Comparison of ENCODE assay signal across 37 cellular contexts in genomic region chr1:237103021-237103420, GRCh38.
"Had no signal": no experiment of that assay in that cellular context is flagged by ENCODE, and none has a peak within 500 bp of the region (broad histone marks: within the 10 kb centered on the region; RNA-seq: fewer than 3 reads in every experiment).

No MANE protein-coding gene starts in this region.

- ATAC-seq: activated CD8-positive, alpha-beta T cell treated with anti-CD3 and anti-CD28 coated beads for 36 hours; activated naive CD4-positive, alpha-beta T cell treated with anti-CD3 and anti-CD28 coated beads, Interleukin-2, amount 50 U/mL, for 72 hours; activated T-cell treated with anti-CD3 and anti-CD28 coated beads, Interleukin-2, amount 50 U/mL, for 4 hours; activated T-cell treated with anti-CD3 and anti-CD28 coated beads, Interleukin-2, amount 50 U/mL, for 72 hours; activated T-helper 17 cell treated with anti-CD3 and anti-CD28 coated beads, Interleukin-2, amount 50 U/mL, for 72 hours; body of pancreas had no signal

- H3K36me3 ChIP-seq: adrenal gland, brain microvascular endothelial cell, breast epithelium had no signal

- DNase-seq: activated B cell treated with CpG ODN at 0.5 μM for 24 hours; activated CD4-positive, alpha-beta memory T cell treated with anti-CD3 and anti-CD28 coated beads for 36 hours; activated CD4-positive, alpha-beta T cell treated with anti-CD3 and anti-CD28 coated beads for 4 hours; activated CD4-positive, alpha-beta T cell treated with anti-CD3 and anti-CD28 coated beads, Interleukin-2, amount 10 ng/mL, durations not matched to agents 24 days and 14 days; activated CD4-positive, alpha-beta T cell treated with anti-CD3 and anti-CD28 coated beads, Interleukin-2, amount 50 U/mL, for 1 hour; activated CD4-positive, alpha-beta T cell treated with anti-CD3 and anti-CD28 coated beads, Interleukin-2, amount 50 U/mL, for 4 hours; activated CD4-positive, CD25-positive, alpha-beta regulatory T cell treated with anti-CD3 and anti-CD28 coated beads, Interleukin-2, amount 50 U/mL, for 72 hours; activated CD8-positive, alpha-beta memory T cell treated with anti-CD3 and anti-CD28 coated beads, Interleukin-2, amount 50 U/mL, for 4 hours; activated CD8-positive, alpha-beta T cell treated with anti-CD3 and anti-CD28 coated beads for 36 hours; activated effector memory CD4-positive, alpha-beta T cell treated with anti-CD3 and anti-CD28 coated beads, Interleukin-2, amount 50 U/mL, for 16 hours; activated gamma-delta T cell treated with Interleukin-2 at 50 U/mL for 16 hours; activated naive CD4-positive, alpha-beta T cell; activated naive CD4-positive, alpha-beta T cell treated with anti-CD3 and anti-CD28 coated beads for 36 hours; activated naive CD4-positive, alpha-beta T cell treated with anti-CD3 and anti-CD28 coated beads, Interleukin-2, amount 50 U/mL, for 16 hours; activated naive CD8-positive, alpha-beta T cell treated with anti-CD3 and anti-CD28 coated beads for 36 hours; activated T-cell treated with anti-CD3 and anti-CD28 coated beads for 4 hours; activated T-cell treated with anti-CD3 and anti-CD28 coated beads, Interleukin-2, amount 50 U/mL, for 1 hour; activated T-cell treated with anti-CD3 and anti-CD28 coated beads, Interleukin-2, amount 50 U/mL, for 4 hours; activated T-cell treated with anti-CD3 and anti-CD28 coated beads, Interleukin-2, amount 50 U/mL, for 72 hours; adrenal gland; amniotic stem cell; aorta; body of pancreas; brain microvascular endothelial cell; central memory CD4-positive, alpha-beta T cell; T-helper 1 cell; T-helper 2 cell; T-helper 9 cell had no signal

- H3K4me1 ChIP-seq: adrenal gland, body of pancreas, breast epithelium had no signal

- FAIRE-seq: astrocyte, TTC549 had no signal

- H3K27me3 Mint-ChIP-seq: activated B cell treated with CpG ODN at 0.5 μM for 24 hours; activated CD4-positive, alpha-beta T cell treated with anti-CD3 and anti-CD28 coated beads, Interleukin-2, amount 10 ng/mL, durations not matched to agents 24 days and 14 days had no signal

- H3K27ac Mint-ChIP-seq: activated B cell treated with CpG ODN at 0.5 μM for 24 hours; activated CD4-positive, alpha-beta memory T cell treated with anti-CD3 and anti-CD28 coated beads for 36 hours; activated CD4-positive, alpha-beta T cell treated with anti-CD3 and anti-CD28 coated beads, Interleukin-2, amount 10 ng/mL, durations not matched to agents 24 days and 14 days; activated CD8-positive, alpha-beta T cell treated with anti-CD3 and anti-CD28 coated beads for 36 hours; activated naive CD4-positive, alpha-beta T cell treated with anti-CD3 and anti-CD28 coated beads for 36 hours; activated naive CD4-positive, alpha-beta T cell treated with anti-CD3 and anti-CD28 coated beads, Interleukin-2, amount 50 U/mL, for 72 hours; activated naive CD8-positive, alpha-beta T cell treated with anti-CD3 and anti-CD28 coated beads for 36 hours; activated T-cell treated with anti-CD3 and anti-CD28 coated beads, Interleukin-2, amount 50 U/mL, for 72 hours; activated T-helper 1 cell treated with anti-CD3 and anti-CD28 coated beads, Interleukin-12 subunit alpha, Interleukin-12 subunit beta, Interleukin-2, Interleukin-4 antibody, amounts not matched to agents 30 ng/mL and 10 ng/mL and 1 ng/mL, durations not matched to agents 14 hours and 24 hours and 36 hours; activated T-helper 17 cell treated with anti-CD3 and anti-CD28 coated beads, Interleukin-2, amount 50 U/mL, for 72 hours; T-helper 1 cell treated with Interleukin-12 subunit alpha and Interleukin-12 subunit beta and Interleukin-4 antibody, amounts not matched to agents 30 μg/mL and 1 μg/mL, for 36 hours; T-helper 2 cell treated with Interferon-gamma antibody and Interleukin-4, amounts not matched to agents 5 μg/mL and 100 μg/mL, for 36 hours had no signal

- H3K27ac ChIP-seq: adrenal gland, body of pancreas, brain microvascular endothelial cell, breast epithelium, VCaP had no signal

- H3K36me3 Mint-ChIP-seq: activated CD4-positive, alpha-beta memory T cell treated with anti-CD3 and anti-CD28 coated beads for 36 hours; activated naive CD4-positive, alpha-beta T cell treated with anti-CD3 and anti-CD28 coated beads, Interleukin-2, amount 50 U/mL, for 72 hours; activated naive CD8-positive, alpha-beta T cell treated with anti-CD3 and anti-CD28 coated beads for 36 hours had no signal

- H3K9me3 Mint-ChIP-seq: activated B cell treated with CpG ODN at 0.5 μM for 24 hours; activated CD4-positive, alpha-beta memory T cell treated with anti-CD3 and anti-CD28 coated beads for 36 hours; activated CD4-positive, alpha-beta T cell treated with anti-CD3 and anti-CD28 coated beads, Interleukin-2, amount 10 ng/mL, durations not matched to agents 24 days and 14 days; activated CD8-positive, alpha-beta T cell treated with anti-CD3 and anti-CD28 coated beads for 36 hours; activated naive CD4-positive, alpha-beta T cell treated with anti-CD3 and anti-CD28 coated beads for 36 hours; activated T-cell treated with anti-CD3 and anti-CD28 coated beads, Interleukin-2, amount 50 U/mL, for 4 hours; activated T-helper 1 cell treated with anti-CD3 and anti-CD28 coated beads, Interleukin-12 subunit alpha, Interleukin-12 subunit beta, Interleukin-2, Interleukin-4 antibody, amounts not matched to agents 30 ng/mL and 10 ng/mL and 1 ng/mL, durations not matched to agents 14 hours and 24 hours and 36 hours; T-helper 1 cell treated with Interleukin-12 subunit alpha and Interleukin-12 subunit beta and Interleukin-4 antibody, amounts not matched to agents 30 μg/mL and 1 μg/mL, for 36 hours; T-helper 2 cell treated with Interferon-gamma antibody and Interleukin-4, amounts not matched to agents 5 μg/mL and 100 μg/mL, for 36 hours had no signal

- H3K4me3 ChIP-seq: adrenal gland, body of pancreas, breast epithelium had no signal

- H3K9me3 ChIP-seq: adrenal gland, body of pancreas, breast epithelium had no signal

- H3K27me3 ChIP-seq: adrenal gland, body of pancreas, brain microvascular endothelial cell, breast epithelium had no signal

- H3K4me1 Mint-ChIP-seq: activated B cell treated with CpG ODN at 0.5 μM for 24 hours; activated CD4-positive, alpha-beta T cell treated with anti-CD3 and anti-CD28 coated beads, Interleukin-2, amount 10 ng/mL, durations not matched to agents 24 days and 14 days; activated naive CD8-positive, alpha-beta T cell treated with anti-CD3 and anti-CD28 coated beads for 36 hours had no signal

- H3K4me3 Mint-ChIP-seq: activated B cell treated with CpG ODN at 0.5 μM for 24 hours; activated CD4-positive, alpha-beta memory T cell treated with anti-CD3 and anti-CD28 coated beads for 36 hours; activated CD4-positive, alpha-beta T cell treated with anti-CD3 and anti-CD28 coated beads, Interleukin-2, amount 10 ng/mL, durations not matched to agents 24 days and 14 days; activated CD8-positive, alpha-beta T cell treated with anti-CD3 and anti-CD28 coated beads for 36 hours; activated naive CD4-positive, alpha-beta T cell treated with anti-CD3 and anti-CD28 coated beads for 36 hours; activated naive CD8-positive, alpha-beta T cell treated with anti-CD3 and anti-CD28 coated beads for 36 hours; activated T-cell treated with anti-CD3 and anti-CD28 coated beads, Interleukin-2, amount 50 U/mL, for 4 hours; activated T-cell treated with anti-CD3 and anti-CD28 coated beads, Interleukin-2, amount 50 U/mL, for 72 hours; activated T-helper 1 cell treated with anti-CD3 and anti-CD28 coated beads, Interleukin-12 subunit alpha, Interleukin-12 subunit beta, Interleukin-2, Interleukin-4 antibody, amounts not matched to agents 30 ng/mL and 10 ng/mL and 1 ng/mL, durations not matched to agents 14 hours and 24 hours and 36 hours; activated T-helper 17 cell treated with anti-CD3 and anti-CD28 coated beads, Interleukin-2, amount 50 U/mL, for 72 hours; T-helper 1 cell treated with Interleukin-12 subunit alpha and Interleukin-12 subunit beta and Interleukin-4 antibody, amounts not matched to agents 30 μg/mL and 1 μg/mL, for 36 hours; T-helper 2 cell treated with Interferon-gamma antibody and Interleukin-4, amounts not matched to agents 5 μg/mL and 100 μg/mL, for 36 hours had no signal
